ENCODE assay signal across 23 cellular contexts in the genomic region with DNA sequence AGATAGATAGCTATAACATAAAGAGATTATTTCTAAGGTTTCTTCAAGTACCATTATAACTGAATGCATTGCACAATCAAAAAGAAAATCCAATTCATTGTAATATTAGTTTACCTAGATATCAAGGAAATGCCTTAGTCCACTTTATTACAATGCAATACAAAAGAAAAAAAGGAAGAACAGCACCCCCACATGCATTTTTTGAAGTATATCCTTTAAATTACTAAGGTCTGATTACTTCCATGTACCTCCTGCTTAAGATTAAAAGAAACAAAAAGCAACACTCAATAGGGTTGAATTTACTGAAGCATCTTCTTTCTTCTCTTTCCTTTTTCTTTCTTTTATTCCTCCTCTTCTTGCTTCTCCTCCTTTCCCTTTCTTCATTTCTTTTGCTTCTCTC.
"Had no signal": no experiment of that assay in that cellular context is flagged by ENCODE, and none has a peak within 500 bp of the region (broad histone marks: within the 10 kb centered on the region; RNA-seq: fewer than 3 reads in every experiment).

No MANE protein-coding gene starts in this region.

- DNase-seq: activated B cell treated with CpG ODN at 0.5 μM for 24 hours; activated CD4-positive, alpha-beta T cell treated with anti-CD3 and anti-CD28 coated beads for 1 hour; activated CD4-positive, alpha-beta T cell treated with anti-CD3 and anti-CD28 coated beads, Interleukin-2, amount 10 ng/mL, durations not matched to agents 24 days and 14 days; activated CD4-positive, alpha-beta T cell treated with anti-CD3 and anti-CD28 coated beads, Interleukin-2, amount 50 U/mL, for 48 hours; activated CD8-positive, alpha-beta memory T cell treated with anti-CD3 and anti-CD28 coated beads, Interleukin-2, amount 10 ng/mL, durations not matched to agents 7 days and 5 days; activated effector memory CD4-positive, alpha-beta T cell treated with anti-CD3 and anti-CD28 coated beads, Interleukin-2, amount 50 U/mL, for 16 hours; activated naive CD4-positive, alpha-beta T cell treated with Interleukin-2 at 50 U/mL for 16 hours; activated naive CD8-positive, alpha-beta T cell treated with anti-CD3 and anti-CD28 coated beads for 36 hours; activated T-cell treated with anti-CD3 and anti-CD28 coated beads, Interleukin-2, amount 50 U/mL, for 24 hours; brain microvascular endothelial cell; NCI-H1092 treated with DMSO at 0.1 percent for 48 hours; NCI-H1417 treated with DMSO at 0.1 percent for 48 hours; NCI-H1694; NCI-H2029; NCI-H2107; NCI-H2171 treated with DMSO at 0.1 percent for 48 hours; NCI-H226; NCI-H526; NCI-H82; SIG-M5; T-helper 2 cell; T1000 had no signal

- H3K27me3 ChIP-seq: brain microvascular endothelial cell, cardiac muscle cell had no signal

- H3K27ac ChIP-seq: brain microvascular endothelial cell, cardiac muscle cell had no signal

- H3K27ac Mint-ChIP-seq: activated B cell treated with CpG ODN at 0.5 μM for 24 hours; activated CD4-positive, alpha-beta T cell treated with anti-CD3 and anti-CD28 coated beads, Interleukin-2, amount 10 ng/mL, durations not matched to agents 24 days and 14 days; activated CD8-positive, alpha-beta memory T cell treated with anti-CD3 and anti-CD28 coated beads, Interleukin-2, amount 10 ng/mL, durations not matched to agents 7 days and 5 days; activated naive CD8-positive, alpha-beta T cell treated with anti-CD3 and anti-CD28 coated beads for 36 hours; activated T-cell treated with anti-CD3 and anti-CD28 coated beads, Interleukin-2, amount 50 U/mL, for 24 hours had no signal

- H3K9me3 Mint-ChIP-seq: activated B cell treated with CpG ODN at 0.5 μM for 24 hours; activated CD4-positive, alpha-beta T cell treated with anti-CD3 and anti-CD28 coated beads, Interleukin-2, amount 10 ng/mL, durations not matched to agents 24 days and 14 days had no signal

- H3K27me3 Mint-ChIP-seq: activated B cell treated with CpG ODN at 0.5 μM for 24 hours; activated CD4-positive, alpha-beta T cell treated with anti-CD3 and anti-CD28 coated beads, Interleukin-2, amount 10 ng/mL, durations not matched to agents 24 days and 14 days; activated CD8-positive, alpha-beta memory T cell treated with anti-CD3 and anti-CD28 coated beads, Interleukin-2, amount 10 ng/mL, durations not matched to agents 7 days and 5 days; activated naive CD8-positive, alpha-beta T cell treated with anti-CD3 and anti-CD28 coated beads for 36 hours; activated T-cell treated with anti-CD3 and anti-CD28 coated beads, Interleukin-2, amount 50 U/mL, for 24 hours had no signal

- H3K36me3 Mint-ChIP-seq: activated CD8-positive, alpha-beta memory T cell treated with anti-CD3 and anti-CD28 coated beads, Interleukin-2, amount 10 ng/mL, durations not matched to agents 7 days and 5 days; activated naive CD8-positive, alpha-beta T cell treated with anti-CD3 and anti-CD28 coated beads for 36 hours had no signal

- H3K4me3 ChIP-seq: cardiac muscle cell had no signal

- H3K4me1 Mint-ChIP-seq: activated B cell treated with CpG ODN at 0.5 μM for 24 hours; activated CD4-positive, alpha-beta T cell treated with anti-CD3 and anti-CD28 coated beads, Interleukin-2, amount 10 ng/mL, durations not matched to agents 24 days and 14 days; activated CD8-positive, alpha-beta memory T cell treated with anti-CD3 and anti-CD28 coated beads, Interleukin-2, amount 10 ng/mL, durations not matched to agents 7 days and 5 days; activated naive CD8-positive, alpha-beta T cell treated with anti-CD3 and anti-CD28 coated beads for 36 hours had no signal

- H3K36me3 ChIP-seq: brain microvascular endothelial cell, cardiac muscle cell had no signal

- H3K4me3 Mint-ChIP-seq: activated B cell treated with CpG ODN at 0.5 μM for 24 hours; activated CD4-positive, alpha-beta T cell treated with anti-CD3 and anti-CD28 coated beads, Interleukin-2, amount 10 ng/mL, durations not matched to agents 24 days and 14 days; activated CD8-positive, alpha-beta memory T cell treated with anti-CD3 and anti-CD28 coated beads, Interleukin-2, amount 10 ng/mL, durations not matched to agents 7 days and 5 days; activated naive CD8-positive, alpha-beta T cell treated with anti-CD3 and anti-CD28 coated beads for 36 hours; activated T-cell treated with anti-CD3 and anti-CD28 coated beads, Interleukin-2, amount 50 U/mL, for 24 hours had no signal

- ATAC-seq: activated CD8-positive, alpha-beta memory T cell treated with anti-CD3 and anti-CD28 coated beads, Interleukin-2, amount 10 ng/mL, durations not matched to agents 7 days and 5 days had no signal
